1 cellular context compared by ENCODE assay signal in genomic region chr15:78996876-78997275, GRCh38.
TF ChIP-seq lines count a peak whose summit lies in the region.

No MANE protein-coding gene starts in this region.

TF ChIP-seq in GM23338, 12 proteins besides CTCF, POLR2A, EP300 and RAD21 (continued from another document):
- TF ChIP-seq REST (IDR thresholded peaks at IDR 0.05; ENCODE audit: unreplicated experiment), result no peak
